25 cellular contexts compared by ENCODE assay signal in genomic region chr5:38932854-38933408, GRCh38.
"Had no signal": no experiment of that assay in that cellular context is flagged by ENCODE, and none has a peak within 500 bp of the region (broad histone marks: within the 10 kb centered on the region; RNA-seq: fewer than 3 reads in every experiment).

No MANE protein-coding gene starts in this region.

- H3K9me3 ChIP-seq: lower lobe of right lung, neutrophil, prostate gland, right atrium auricular region, stomach, thyroid gland, vagina had no signal

- DNase-seq: cortex of kidney; effector memory CD8-positive, alpha-beta T cell; hypothalamus; immature natural killer cell; islet precursor cell; kidney glomerular epithelial cell; left colon; left ventricle myocardium superior; lower lobe of right lung; natural killer cell; stimulated activated CD4-positive, alpha-beta T cell treated with anti-CD3 and anti-CD28 coated beads, Interleukin-12 subunit alpha, Interleukin-12 subunit beta, amount 100 ng/mL, for 4 hours; stimulated activated CD4-positive, alpha-beta T cell treated with anti-CD3 and anti-CD28 coated beads, Interleukin-1b, Interleukin-23, amount 100 ng/mL, for 48 hours; stimulated activated CD4-positive, alpha-beta T cell treated with anti-CD3 and anti-CD28 coated beads, Interleukin-4, amount 100 ng/mL, for 1 hour; stimulated activated CD8-positive, alpha-beta memory T cell treated with anti-CD3 and anti-CD28 coated beads, Interleukin-4, amount 100 ng/mL, for 48 hours; stimulated activated naive CD4-positive, alpha-beta T cell treated with Interleukin-2 at 50 U/mL for 16 hours; stomach; thyroid gland; trophoblast cell had no signal

- H3K4me2 ChIP-seq: smooth muscle cell had no signal

- ATAC-seq: effector memory CD8-positive, alpha-beta T cell; left colon; left ventricle myocardium superior; lower lobe of right lung; natural killer cell; sciatic nerve had no signal

- H3K27me3 ChIP-seq: right atrium auricular region, stomach, thyroid gland, vagina had no signal

- H3K4me1 ChIP-seq: lower lobe of right lung, parathyroid adenoma, prostate gland, right atrium auricular region, thyroid gland, vagina had no signal

- H2AFZ ChIP-seq: parathyroid adenoma had no signal

- H3K27ac ChIP-seq: lower lobe of right lung, neutrophil, parathyroid adenoma, prostate gland, right atrium auricular region, stomach, thyroid gland, vagina had no signal

- H3K4me3 ChIP-seq: lower lobe of right lung, prostate gland, right atrium auricular region, smooth muscle cell, stomach, thyroid gland, vagina had no signal

- H3K79me2 ChIP-seq: parathyroid adenoma had no signal
